Comparison of ENCODE assay signal across 21 cellular contexts in the genomic region with DNA sequence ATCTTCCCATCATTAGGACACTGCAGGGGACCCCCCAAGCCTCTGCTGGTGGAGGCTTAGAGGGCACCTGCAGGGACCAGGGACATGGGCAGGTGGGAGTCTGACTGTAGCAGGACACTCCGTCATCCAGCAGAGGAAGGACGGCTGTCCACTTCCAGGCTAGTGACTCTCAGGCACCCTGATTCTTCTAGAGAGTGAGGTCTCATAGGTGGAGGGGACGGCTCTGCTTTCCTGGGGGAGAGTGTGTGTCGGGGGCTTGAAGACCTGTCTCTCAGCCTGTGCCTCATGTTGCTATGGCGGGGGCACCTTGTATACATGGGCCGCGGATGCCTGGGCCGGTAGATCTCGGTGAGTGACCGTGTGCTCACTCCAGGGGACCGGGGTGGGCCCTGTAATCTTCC.
DNase-seq lines count a peak whose midpoint lies in the region; ATAC-seq, FAIRE-seq and TF ChIP-seq lines count a peak whose summit lies in the region.
"Had no signal": no experiment of that assay in that cellular context is flagged by ENCODE, and none has a peak within 500 bp of the region (broad histone marks: within the 10 kb centered on the region; RNA-seq: fewer than 3 reads in every experiment).

No MANE protein-coding gene starts in this region.

- H2AK5ac ChIP-seq in H1 (ENCODE audit: low read depth, low read length), result no peak overlapping the region

- no peaks in the 10 kb centered on the region for H3K4me1 Mint-ChIP-seq in stimulated activated effector memory CD8-positive, alpha-beta T cell treated with anti-CD3 and anti-CD28 coated beads, Interleukin-12 subunit alpha, Interleukin-12 subunit beta, amount 100 ng/mL, for 72 hours
- H3K4me1 Mint-ChIP-seq in T-cell, result no peaks in the 10 kb centered on the region
- no peaks in the 10 kb centered on the region for H3K4me1 Mint-ChIP-seq in activated CD4-positive, alpha-beta memory T cell treated with anti-CD3 and anti-CD28 coated beads, Interleukin-2, amount 10 ng/mL, durations not matched to agents 7 days and 5 days
- H3K4me1 Mint-ChIP-seq: B cell; CD4-positive, alpha-beta memory T cell had no signal

- POLR2A ChIA-PET in H1 (lab: Charles Lee; ENCODE audit: partially characterized antibody), result interaction anchor here (1.0 kb wide), 1 partner anchor 31 kb away, joined by 3 read pairs; no protein-coding TSS in a partner anchor
- POLR2A ChIA-PET in T-cell (lab: Charles Lee), result no interaction called here
- POLR2A ChIA-PET in activated CD4-positive, alpha-beta memory T cell treated with anti-CD3 and anti-CD28 coated beads, Interleukin-2, amount 10 ng/mL, durations not matched to agents 7 days and 5 days (lab: Charles Lee), result no interaction called here

- H3K79me1 ChIP-seq in H1 (ENCODE audit: low read depth, low read length), result no peaks in the 10 kb centered on the region

- no peak overlapping the region for H3K56ac ChIP-seq in H1 (replicated peaks; ENCODE audit: insufficient read length, low read depth, low read length)

- H2BK12ac ChIP-seq in H1 (ENCODE audit: low read depth, low read length), result no peak overlapping the region

- H2AFZ ChIP-seq in H1 (ENCODE audit: low read length), result no peak overlapping the region
- no peak overlapping the region for H2AFZ ChIP-seq in osteoblast (ENCODE audit: low read length)

- H3K4me3 ChIP-seq in H7 (ENCODE audit: insufficient read depth, low read depth, low read length), result no peak overlapping the region
- H3K4me3 ChIP-seq in H1 (ENCODE audit: extremely low read depth in 1 of 4, insufficient read depth in 2 of 4, low read depth in 3 of 4, low read length in 4 of 4), result no peak overlapping the region
- no peak overlapping the region for H3K4me3 ChIP-seq in osteoblast (ENCODE audit: insufficient read depth, low read length)

- no peaks in the 10 kb centered on the region for H3K23me2 ChIP-seq in H1 (ENCODE audit: low read depth, low read length)

- H3K27ac ChIP-seq in H1 (ENCODE audit: low read depth, low read length), result no peak overlapping the region
- H3K27ac ChIP-seq in osteoblast (ENCODE audit: low read depth, low read length), result no peak overlapping the region

- no peak overlapping the region for H3K18ac ChIP-seq in H1 (ENCODE audit: extremely low read depth, low read length)

- no peak overlapping the region for H3K27ac Mint-ChIP-seq in stimulated activated effector memory CD8-positive, alpha-beta T cell treated with anti-CD3 and anti-CD28 coated beads, Interleukin-12 subunit alpha, Interleukin-12 subunit beta, amount 100 ng/mL, for 72 hours
- H3K27ac Mint-ChIP-seq in T-cell, result no peak overlapping the region
- H3K27ac Mint-ChIP-seq in activated CD4-positive, alpha-beta memory T cell treated with anti-CD3 and anti-CD28 coated beads, Interleukin-2, amount 10 ng/mL, durations not matched to agents 7 days and 5 days, result no peak overlapping the region
- H3K27ac Mint-ChIP-seq: B cell had no signal

- WGBS in H1 (ENCODE audit: extremely low coverage in 1 of 2, insufficient coverage in 1 of 2, insufficient read length in 1 of 2, insufficient replicate concordance in 2 of 2, low coverage in 1 of 2, low lambda C conversion rate in 2 of 2, missing lambda C conversion rate in 1 of 2), 2 experiments, result 94% methylated on average over 10 of the region's 11 CpGs; no CpG with 5 or more reads in 1 of the 2 experiments

- no peak overlapping the region for H3K14ac ChIP-seq in H1 (ENCODE audit: insufficient read length)

- no peak overlapping the region for H2BK5ac ChIP-seq in H1 (ENCODE audit: low read depth, low read length)

- H3K9me3 ChIP-seq in H1 (ENCODE audit: insufficient read depth in 2 of 2, low read depth in 1 of 2, low read length in 1 of 2) (peaks cover 0 to 8% of the 10 kb centered on the region in 2 experiments; a peak in 1 of 4 replicates), osteoblast (ENCODE audit: low read depth, low read length) (no peaks in the 10 kb centered on the region)

- H3K4me3 Mint-ChIP-seq in stimulated activated effector memory CD8-positive, alpha-beta T cell treated with anti-CD3 and anti-CD28 coated beads, Interleukin-12 subunit alpha, Interleukin-12 subunit beta, amount 100 ng/mL, for 72 hours, result no peak overlapping the region
- H3K4me3 Mint-ChIP-seq in T-cell, result no peak overlapping the region
- H3K4me3 Mint-ChIP-seq in activated CD4-positive, alpha-beta memory T cell treated with anti-CD3 and anti-CD28 coated beads, Interleukin-2, amount 10 ng/mL, durations not matched to agents 7 days and 5 days, result no peak overlapping the region
- H3K4me3 Mint-ChIP-seq: B cell; CD4-positive, alpha-beta memory T cell had no signal

- no peak for TF ChIP-seq POLR2A in H1 (IDR thresholded peaks at IDR 0.05; ENCODE audit: control extremely low read depth in 1 of 2, low read depth in 2 of 2, low read length in 2 of 2)

- H4K20me1 ChIP-seq in H1 (replicated peaks in 1 of 2; ENCODE audit: control insufficient read depth in 1 of 2, insufficient read depth in 2 of 2, low read length in 2 of 2) (peaks cover 0 to 4% of the 10 kb centered on the region in 2 experiments), osteoblast (ENCODE audit: insufficient read depth, low read length) (no peaks in the 10 kb centered on the region)

- peak; percentile 11 for ATAC-seq in stimulated activated effector memory CD8-positive, alpha-beta T cell treated with anti-CD3 and anti-CD28 coated beads, Interleukin-12 subunit alpha, Interleukin-12 subunit beta, amount 100 ng/mL, for 72 hours
- ATAC-seq in T-cell (replicated peaks in 1 of 4), result no peak
- ATAC-seq: HepG2 had no signal

- no peak overlapping the region for H3K9ac ChIP-seq in H1 (replicated peaks in 1 of 4; ENCODE audit: extremely low read depth in 1 of 4, low read depth in 3 of 4, low read length in 3 of 4)

- peaks cover 0 to 1% of the 10 kb centered on the region in 2 donors for H3K27me3 Mint-ChIP-seq in T-cell
- no peaks in the 10 kb centered on the region for H3K27me3 Mint-ChIP-seq in activated CD4-positive, alpha-beta memory T cell treated with anti-CD3 and anti-CD28 coated beads, Interleukin-2, amount 10 ng/mL, durations not matched to agents 7 days and 5 days
- H3K27me3 Mint-ChIP-seq: B cell; CD4-positive, alpha-beta memory T cell had no signal

- no peak overlapping the region for H4K5ac ChIP-seq in H1 (ENCODE audit: insufficient read length, low read depth, low read length)

- H3K27me3 ChIP-seq in H7 (ENCODE audit: control insufficient read depth, insufficient read depth, low read length) (no peaks in the 10 kb centered on the region), H1 (replicated peaks in 1 of 4; ENCODE audit: control insufficient read depth in 3 of 4, extremely low read depth in 1 of 4, insufficient read depth in 3 of 4, low read length in 3 of 4) (no peaks in the 10 kb centered on the region), osteoblast (ENCODE audit: insufficient read depth, low read length) (no peaks in the 10 kb centered on the region)

- H3K4me2 ChIP-seq in H1 (ENCODE audit: insufficient read depth in 1 of 2, low read depth in 2 of 2, low read length in 2 of 2), result no peak overlapping the region
- no peak overlapping the region for H3K4me2 ChIP-seq in osteoblast (ENCODE audit: insufficient read depth, low read length)

- H3K79me2 ChIP-seq in H1 (ENCODE audit: control insufficient read depth in 1 of 2, insufficient read depth in 2 of 2, low read length in 2 of 2) (no peaks in the 10 kb centered on the region), osteoblast (ENCODE audit: insufficient read depth, low read length) (no peaks in the 10 kb centered on the region)

- CTCF ChIA-PET in H1 (lab: Charles Lee; ENCODE audit: partially characterized antibody), result no interaction called here
- CTCF ChIA-PET in T-cell (lab: Charles Lee), result no interaction called here
- CTCF ChIA-PET in activated CD4-positive, alpha-beta memory T cell treated with anti-CD3 and anti-CD28 coated beads, Interleukin-2, amount 10 ng/mL, durations not matched to agents 7 days and 5 days (lab: Charles Lee), result no interaction called here

- H2BK15ac ChIP-seq in H1 (ENCODE audit: low read length), result no peak overlapping the region

- H3K36me3 Mint-ChIP-seq in stimulated activated effector memory CD8-positive, alpha-beta T cell treated with anti-CD3 and anti-CD28 coated beads, Interleukin-12 subunit alpha, Interleukin-12 subunit beta, amount 100 ng/mL, for 72 hours, result no peaks in the 10 kb centered on the region
- H3K36me3 Mint-ChIP-seq in T-cell, result no peaks in the 10 kb centered on the region
- no peaks in the 10 kb centered on the region for H3K36me3 Mint-ChIP-seq in activated CD4-positive, alpha-beta memory T cell treated with anti-CD3 and anti-CD28 coated beads, Interleukin-2, amount 10 ng/mL, durations not matched to agents 7 days and 5 days (ENCODE audit: low read depth)
- H3K36me3 Mint-ChIP-seq: CD4-positive, alpha-beta memory T cell had no signal

- H4K91ac ChIP-seq in H1 (replicated peaks; ENCODE audit: insufficient read length, low read length), result no peak overlapping the region

- H3K23ac ChIP-seq in H1 (ENCODE audit: insufficient read length), result no peak overlapping the region

- H2BK120ac ChIP-seq in H1 (replicated peaks; ENCODE audit: low read depth, low read length), result no peak overlapping the region

- no peak for TF ChIP-seq RAD21 in H1 (IDR thresholded peaks at IDR 0.05 in 1 of 2, conservative IDR thresholded peaks at IDR 0.05 in 1 of 2; ENCODE audit: low read depth in 2 of 2, low read length in 2 of 2)

- no peak for FAIRE-seq in H1 (lab: Jason Lieb, UNC)
- FAIRE-seq: A204.1, D721Med, G401.6, GM12892, GM19239, H54, HepG2 had no signal

- no peaks in the 10 kb centered on the region for H3K36me3 ChIP-seq in H7 (replicated peaks; ENCODE audit: control insufficient read depth, insufficient read depth, low read length)
- H3K36me3 ChIP-seq in H1 (ENCODE audit: control insufficient read depth in 2 of 4, insufficient read depth in 4 of 4, low read length in 3 of 4), result no peaks in the 10 kb centered on the region
- H3K36me3 ChIP-seq in osteoblast (ENCODE audit: insufficient read depth, low read length), result no peaks in the 10 kb centered on the region

- peak; percentile 19 for DNase-seq in H7
- no peak for DNase-seq in H1 (ENCODE audit: low read depth in 1 of 2, low spot score in 2 of 2)
- peak; percentile 48 for DNase-seq in osteoblast (ENCODE audit: insufficient read length, low spot score, missing footprints)
- no peak for DNase-seq in stimulated activated effector memory CD8-positive, alpha-beta T cell treated with anti-CD3 and anti-CD28 coated beads, Interleukin-12 subunit alpha, Interleukin-12 subunit beta, amount 100 ng/mL, for 72 hours (ENCODE audit: low spot score in 2 of 2)
- DNase-seq in T-cell, result no peak
- no peak for DNase-seq in GM03348 (ENCODE audit: low spot score)
- DNase-seq in activated CD4-positive, alpha-beta memory T cell treated with anti-CD3 and anti-CD28 coated beads, Interleukin-2, amount 10 ng/mL, durations not matched to agents 7 days and 5 days, result no peak
- DNase-seq: C1 segment of cervical spinal cord; CD4-positive, alpha-beta memory T cell; COR-L47; DMS153; DMS79 treated with DMSO at 0.1 percent for 48 hours; EL had no signal

- H2BK20ac ChIP-seq in H1 (ENCODE audit: low read length), result no peak overlapping the region

- H3K4ac ChIP-seq in H1 (replicated peaks; ENCODE audit: insufficient read length, low read depth, low read length), result no peak overlapping the region

- TF ChIP-seq EP300 in H1 (IDR thresholded peaks at IDR 0.05; ENCODE audit: borderline replicate concordance in 1 of 2, low read depth in 2 of 2, low read length in 2 of 2), result no peak

- TF ChIP-seq CTCF in H1 (IDR thresholded peaks at IDR 0.05; ENCODE audit: control extremely low read depth in 1 of 3, insufficient read depth in 1 of 3, low read depth in 1 of 3, low read length in 3 of 3) (no peak), osteoblast (IDR thresholded peaks at IDR 0.05; ENCODE audit: extremely low read depth, low read depth, low read length) (no peak)

- H3K4me1 ChIP-seq in H1 (replicated peaks in 1 of 4; ENCODE audit: control insufficient read depth in 3 of 4, insufficient read depth in 4 of 4, low read length in 3 of 4) (no peaks in the 10 kb centered on the region; a peak in 1 of 7 replicates), osteoblast (ENCODE audit: insufficient read depth, low read length) (no peaks in the 10 kb centered on the region)

- no peaks in the 10 kb centered on the region for H3K9me3 Mint-ChIP-seq in stimulated activated effector memory CD8-positive, alpha-beta T cell treated with anti-CD3 and anti-CD28 coated beads, Interleukin-12 subunit alpha, Interleukin-12 subunit beta, amount 100 ng/mL, for 72 hours
- H3K9me3 Mint-ChIP-seq in T-cell, result peaks cover 0 to 4% (median 0%) of the 10 kb centered on the region in 3 donors
- H3K9me3 Mint-ChIP-seq in activated CD4-positive, alpha-beta memory T cell treated with anti-CD3 and anti-CD28 coated beads, Interleukin-2, amount 10 ng/mL, durations not matched to agents 7 days and 5 days, result no peaks in the 10 kb centered on the region

- peak overlapping the region; percentile 29; the same call in 1 of the 2 replicates for H4K8ac ChIP-seq in H1 (ENCODE audit: extremely low read depth, insufficient read depth, low read length)

Comparison
In these comparisons a context has a peak if more than half of its experiments do, and no peak if none do; other contexts are left out.
1. DNase-seq: peak in H7 (single experiment) and osteoblast (single experiment); none in H1 (0 of 2), stimulated activated effector memory CD8-positive, alpha-beta T cell treated with anti-CD3 and anti-CD28 coated beads, Interleukin-12 subunit alpha, Interleukin-12 subunit beta, amount 100 ng/mL, for 72 hours (0 of 2), T-cell (0 of 34), GM03348 (single experiment) and activated CD4-positive, alpha-beta memory T cell treated with anti-CD3 and anti-CD28 coated beads, Interleukin-2, amount 10 ng/mL, durations not matched to agents 7 days and 5 days (single experiment).